In the genomic region with DNA sequence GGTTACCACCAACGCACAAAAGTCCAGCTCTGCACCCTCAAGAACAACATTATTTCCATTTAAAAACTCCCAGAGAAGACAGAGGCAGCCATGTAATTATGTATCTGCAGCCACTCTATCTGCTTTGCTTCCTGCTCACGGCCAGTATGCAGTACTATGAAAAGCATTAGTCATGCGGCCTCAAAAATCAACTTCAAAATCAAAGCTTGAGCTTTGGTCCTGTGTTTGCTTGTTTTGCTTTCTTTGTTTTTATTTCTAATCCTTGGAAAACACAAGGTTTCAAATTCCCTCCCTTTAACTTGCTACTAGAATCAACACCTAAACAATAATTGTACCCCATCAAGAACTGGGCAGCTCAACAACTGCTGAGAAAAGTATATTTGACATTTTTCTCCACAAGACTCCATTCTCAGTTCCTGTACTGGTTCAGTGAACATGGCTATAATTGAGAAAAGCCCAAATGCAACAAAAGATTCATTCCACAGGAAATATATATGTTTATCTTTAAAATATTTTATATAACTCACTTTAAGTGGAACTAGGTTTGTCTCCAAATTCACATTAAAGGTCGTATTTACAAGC, we compare ENCODE assay signal across 11 cellular contexts. TPM values are rescaled to one million over a fixed set of nuclear protein-coding genes. Genes with fewer than 3 reads are reported as not detected.
DNase-seq lines count a peak whose midpoint lies in the region; ATAC-seq, FAIRE-seq and TF ChIP-seq lines count a peak whose summit lies in the region.
"Had no signal": no experiment of that assay in that cellular context is flagged by ENCODE, and none has a peak within 500 bp of the region (broad histone marks: within the 10 kb centered on the region; RNA-seq: fewer than 3 reads in every experiment).

No MANE protein-coding gene starts in this region.

- H3K36me3 ChIP-seq in PC-9 (ENCODE audit: low read depth) (no peaks in the 10 kb centered on the region), WERI-Rb-1 (no peaks in the 10 kb centered on the region)

- no peak overlapping the region for H2AFZ ChIP-seq in PC-9

- H3F3A ChIP-seq in PC-9 (ENCODE audit: insufficient read depth, low read depth) = no peaks in the 10 kb centered on the region

- H3K27ac ChIP-seq in foreskin keratinocyte = peak overlapping the region; percentile 16
- H3K27ac ChIP-seq in PC-9 = no peak overlapping the region
- no peak overlapping the region for H3K27ac ChIP-seq in WERI-Rb-1
- H3K27ac ChIP-seq: HL-60 had no signal

- no peaks in the 10 kb centered on the region for H3K27me3 ChIP-seq in foreskin keratinocyte
- no peaks in the 10 kb centered on the region for H3K27me3 ChIP-seq in PC-9 (ENCODE audit: insufficient read depth, low read depth)
- no peaks in the 10 kb centered on the region for H3K27me3 ChIP-seq in WERI-Rb-1 (ENCODE audit: insufficient read depth, low read depth, severe bottlenecking)

- H3K4me3 ChIP-seq in PC-9 = no peak overlapping the region
- no peak overlapping the region for H3K4me3 ChIP-seq in WERI-Rb-1 (ENCODE audit: low read depth, low read length)

- TF ChIP-seq CTCF in foreskin keratinocyte (conservative IDR thresholded peaks at IDR 0.05) (no peak), PC-9 (conservative IDR thresholded peaks at IDR 0.05) (no peak), WERI-Rb-1 (IDR thresholded peaks at IDR 0.05; ENCODE audit: low read depth, low read length) (no peak)

- DNase-seq in H54 (ENCODE audit: insufficient read length, low spot score) (no peak), RPMI7951 (ENCODE audit: low read depth) (peak; percentile 61), foreskin keratinocyte (no peak), sciatic nerve (ENCODE audit: low spot score) (no peak), NCI-H1694 (lab: John Stamatoyannopoulos, UW) (no peak), PC-9 (no peak), WERI-Rb-1 (no peak)
- DNase-seq: amygdala; stimulated activated naive CD4-positive, alpha-beta T cell treated with Interleukin-2 at 50 U/mL for 16 hours; T-helper 1 cell had no signal

- BruUV-seq in PC-9 (replicated peaks; lab: Mats Ljungman, UMichigan) = no TSS peak

- intact Hi-C loops in sciatic nerve (cut with DNase I) (no loop called here), PC-9 (cut with micrococcal nuclease; ENCODE audit: unreplicated experiment) (no loop called here)

- H3K9me3 ChIP-seq in PC-9 (ENCODE audit: insufficient read depth, low read depth) = no peaks in the 10 kb centered on the region
- no peaks in the 10 kb centered on the region for H3K9me3 ChIP-seq in WERI-Rb-1 (ENCODE audit: severe bottlenecking)

- ATAC-seq in foreskin keratinocyte (peak; percentile 58), sciatic nerve (peak; percentile 48)

- no peak for TF ChIP-seq POLR2A in H54 (IDR thresholded peaks at IDR 0.05; ENCODE audit: low read depth, low read length)

- H3K9me2 ChIP-seq in PC-9 (ENCODE audit: insufficient read depth) = no peaks in the 10 kb centered on the region

- peaks cover 30% of the 10 kb centered on the region for H3K4me1 ChIP-seq in foreskin keratinocyte
- H3K4me1 ChIP-seq in PC-9 (replicated peaks; ENCODE audit: insufficient read depth) = no peaks in the 10 kb centered on the region

- FAIRE-seq in H54 (lab: Jason Lieb, UNC) = peak; percentile 98

- CTCF ChIA-PET in PC-9 (lab: Charles Lee) = no interaction called here

- no peak overlapping the region for H3K4me2 ChIP-seq in PC-9

- H3K79me2 ChIP-seq in PC-9 (ENCODE audit: low read depth) = no peaks in the 10 kb centered on the region

- H4K20me1 ChIP-seq in PC-9 (ENCODE audit: insufficient read depth) = no peaks in the 10 kb centered on the region

- POLR2A ChIA-PET in PC-9 (lab: Charles Lee; ENCODE audit: unreplicated experiment) = no interaction called here

RNA-seq across cellular contexts. Expression of gene GBE1, which starts 37.6 kb away (rescaled TPM):
- 124 and 141 TPM in 2 replicates for total RNA-seq in RPMI7951 (2014; rRNA removed; shearing (Covaris generic))
- total RNA-seq in foreskin keratinocyte (22.7 and 23.2 TPM in 2 replicates), sciatic nerve (40.1 TPM), PC-9 (2021) (23.1 and 31.2 TPM in 2 replicates)
- 8.3 and 10.6 TPM in 2 replicates for polyA plus RNA-seq in foreskin keratinocyte
